ENCODE assay signal across 1 cellular context in genomic region chr1:8871965-8872399, GRCh38.
TF ChIP-seq lines count a peak whose summit lies in the region.

No MANE protein-coding gene starts in this region.

TF ChIP-seq in HepG2, 621 proteins besides CTCF, POLR2A, EP300 and RAD21 (continued from another document):
- TF ChIP-seq, protein P1, sequence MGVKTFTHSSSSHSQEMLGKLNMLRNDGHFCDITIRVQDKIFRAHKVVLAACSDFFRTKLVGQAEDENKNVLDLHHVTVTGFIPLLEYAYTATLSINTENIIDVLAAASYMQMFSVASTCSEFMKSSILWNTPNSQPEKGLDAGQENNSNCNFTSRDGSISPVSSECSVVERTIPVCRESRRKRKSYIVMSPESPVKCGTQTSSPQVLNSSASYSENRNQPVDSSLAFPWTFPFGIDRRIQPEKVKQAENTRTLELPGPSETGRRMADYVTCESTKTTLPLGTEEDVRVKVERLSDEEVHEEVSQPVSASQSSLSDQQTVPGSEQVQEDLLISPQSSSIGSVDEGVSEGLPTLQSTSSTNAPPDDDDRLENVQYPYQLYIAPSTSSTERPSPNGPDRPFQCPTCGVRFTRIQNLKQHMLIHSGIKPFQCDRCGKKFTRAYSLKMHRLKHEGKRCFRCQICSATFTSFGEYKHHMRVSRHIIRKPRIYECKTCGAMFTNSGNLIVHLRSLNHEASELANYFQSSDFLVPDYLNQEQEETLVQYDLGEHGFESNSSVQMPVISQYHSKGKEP (CRISPR knock-in tag; IDR thresholded peaks at IDR 0.05), result no peak
